In the genomic region with DNA sequence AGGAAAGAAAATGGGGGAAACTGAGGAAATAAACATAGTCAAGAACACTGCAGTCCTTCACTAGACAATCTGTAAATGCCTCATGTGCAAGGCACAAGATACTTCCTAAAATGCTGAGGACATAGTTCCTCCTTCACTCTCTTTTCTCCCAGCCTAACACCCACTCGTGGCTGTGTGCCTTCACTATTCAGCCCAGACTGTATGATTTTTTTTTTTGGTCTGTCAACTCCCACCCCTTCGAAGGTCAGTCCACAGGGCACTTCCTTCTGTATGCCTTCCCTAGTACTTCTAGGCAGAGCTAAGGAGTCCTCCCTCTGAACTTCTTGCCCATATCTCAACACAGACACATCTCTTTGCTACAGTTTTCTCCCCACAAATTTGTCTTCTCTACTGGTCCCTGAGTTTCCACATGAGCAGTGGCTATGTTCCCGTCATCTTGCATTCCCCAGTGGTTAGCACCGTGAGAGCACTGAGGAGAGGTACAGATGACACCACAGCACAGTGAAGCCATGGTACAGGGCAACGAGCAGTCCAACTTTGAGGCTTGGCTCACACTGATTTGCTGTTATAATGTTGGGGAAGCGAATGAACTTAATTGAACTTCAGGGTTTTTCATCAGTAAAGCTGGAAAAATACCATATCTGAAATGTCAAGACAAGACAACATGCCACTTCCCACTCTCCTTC, we compare ENCODE assay signal across 13 cellular contexts. TPM values are rescaled to one million over a fixed set of nuclear protein-coding genes. Genes with fewer than 3 reads are reported as not detected.
DNase-seq lines count a peak whose midpoint lies in the region; ATAC-seq and TF ChIP-seq lines count a peak whose summit lies in the region.
"Had no signal": no experiment of that assay in that cellular context is flagged by ENCODE, and none has a peak within 500 bp of the region (broad histone marks: within the 10 kb centered on the region; RNA-seq: fewer than 3 reads in every experiment).

No MANE protein-coding gene starts in this region.

- no peaks in the 10 kb centered on the region for H3K27me3 Mint-ChIP-seq in activated naive CD8-positive, alpha-beta T cell treated with anti-CD3 and anti-CD28 coated beads, Interleukin-2, amount 10 ng/mL, durations not matched to agents 7 days and 5 days
- H3K27me3 Mint-ChIP-seq in activated naive CD8-positive, alpha-beta T cell treated with anti-CD3 and anti-CD28 coated beads for 36 hours, result no peaks in the 10 kb centered on the region
- H3K27me3 Mint-ChIP-seq in memory B cell, result no peaks in the 10 kb centered on the region
- H3K27me3 Mint-ChIP-seq in type B pancreatic cell, result no peaks in the 10 kb centered on the region
- H3K27me3 Mint-ChIP-seq: natural killer cell treated with Interleukin-12 subunit alpha and Interleukin-12 subunit beta and Interleukin-15 and Interleukin-18, amount 100 ng/mL, for 72 hours had no signal

- H3K4me1 Mint-ChIP-seq in activated naive CD8-positive, alpha-beta T cell treated with anti-CD3 and anti-CD28 coated beads, Interleukin-2, amount 10 ng/mL, durations not matched to agents 7 days and 5 days, result peaks cover 2% of the 10 kb centered on the region
- H3K4me1 Mint-ChIP-seq in activated naive CD8-positive, alpha-beta T cell treated with anti-CD3 and anti-CD28 coated beads for 36 hours, result no peaks in the 10 kb centered on the region
- H3K4me1 Mint-ChIP-seq in memory B cell (peaks cover 10% of the 10 kb centered on the region), type B pancreatic cell (ENCODE audit: unreplicated experiment) (peaks cover 4% of the 10 kb centered on the region)

- TF ChIP-seq CTCF in type B pancreatic cell (conservative IDR thresholded peaks at IDR 0.05) (no peak), transverse colon (IDR thresholded peaks at IDR 0.05) (no peak), testis (IDR thresholded peaks at IDR 0.05) (no peak)

- no peak for DNase-seq in activated naive CD8-positive, alpha-beta T cell treated with anti-CD3 and anti-CD28 coated beads, Interleukin-2, amount 10 ng/mL, durations not matched to agents 7 days and 5 days
- no peak for DNase-seq in activated naive CD8-positive, alpha-beta T cell treated with anti-CD3 and anti-CD28 coated beads for 36 hours
- DNase-seq in memory B cell (ENCODE audit: low spot score in 2 of 2) (no peak), type B pancreatic cell (ENCODE audit: extremely low spot score, unreplicated experiment) (no peak), HAP-1 (ENCODE audit: low spot score in 2 of 2) (no peak), transverse colon (no peak), testis (no peak)
- DNase-seq: activated CD4-positive, CD25-positive, alpha-beta regulatory T cell treated with anti-CD3 and anti-CD28 coated beads, Interleukin-2, amount 50 U/mL, for 72 hours had no signal

- peaks cover 8% of the 10 kb centered on the region for H3K36me3 Mint-ChIP-seq in activated naive CD8-positive, alpha-beta T cell treated with anti-CD3 and anti-CD28 coated beads, Interleukin-2, amount 10 ng/mL, durations not matched to agents 7 days and 5 days
- no peaks in the 10 kb centered on the region for H3K36me3 Mint-ChIP-seq in activated naive CD8-positive, alpha-beta T cell treated with anti-CD3 and anti-CD28 coated beads for 36 hours
- peaks cover 12% of the 10 kb centered on the region for H3K36me3 Mint-ChIP-seq in memory B cell
- peaks cover 19% of the 10 kb centered on the region for H3K36me3 Mint-ChIP-seq in type B pancreatic cell

- WGBS in transverse colon (ENCODE audit: low coverage in 1 of 2), 2 donors, result 61 to 76% methylated on average over 2 to 6 of the region's 6 CpGs
- WGBS in testis, 2 donors, result 65 to 78% methylated on average over 6 of the region's 6 CpGs

- intact Hi-C loops in transverse colon (cut with DNase I; ENCODE audit: low total_unique reads), result no loop called here
- intact Hi-C loops in testis (cut with DNase I; ENCODE audit: low total_unique reads), result no loop called here

- peak overlapping the region; percentile 14 for H3K27ac Mint-ChIP-seq in activated naive CD8-positive, alpha-beta T cell treated with anti-CD3 and anti-CD28 coated beads, Interleukin-2, amount 10 ng/mL, durations not matched to agents 7 days and 5 days
- H3K27ac Mint-ChIP-seq in activated naive CD8-positive, alpha-beta T cell treated with anti-CD3 and anti-CD28 coated beads for 36 hours, result no peak overlapping the region
- H3K27ac Mint-ChIP-seq in memory B cell, result peak overlapping the region; percentile 33
- peak overlapping the region; percentile 96 for H3K27ac Mint-ChIP-seq in type B pancreatic cell

- no peak for ATAC-seq in activated naive CD8-positive, alpha-beta T cell treated with anti-CD3 and anti-CD28 coated beads, Interleukin-2, amount 10 ng/mL, durations not matched to agents 7 days and 5 days (ENCODE audit: low read depth)
- peak; percentile 48 for ATAC-seq in memory B cell (ENCODE audit: low read depth)
- ATAC-seq: HCT116 had no signal

- H3K4me1 ChIP-seq in HAP-1 (no peaks in the 10 kb centered on the region), transverse colon (peaks cover 0 to 13% (median 1%) of the 10 kb centered on the region in 4 donors), testis (no peaks in the 10 kb centered on the region)
- H3K4me1 ChIP-seq: ascending aorta had no signal

- TF ChIP-seq POLR2A in transverse colon (IDR thresholded peaks at IDR 0.05) (no peak), testis (IDR thresholded peaks at IDR 0.05) (no peak)

- no peak for TF ChIP-seq EP300 in transverse colon (IDR thresholded peaks at IDR 0.05; ENCODE audit: low read depth)

- POLR2A ChIA-PET in activated naive CD8-positive, alpha-beta T cell treated with anti-CD3 and anti-CD28 coated beads, Interleukin-2, amount 10 ng/mL, durations not matched to agents 7 days and 5 days (lab: Charles Lee), result no interaction called here

- no peak overlapping the region for H3K4me3 Mint-ChIP-seq in activated naive CD8-positive, alpha-beta T cell treated with anti-CD3 and anti-CD28 coated beads, Interleukin-2, amount 10 ng/mL, durations not matched to agents 7 days and 5 days
- H3K4me3 Mint-ChIP-seq in activated naive CD8-positive, alpha-beta T cell treated with anti-CD3 and anti-CD28 coated beads for 36 hours, result no peak overlapping the region
- H3K4me3 Mint-ChIP-seq in memory B cell (no peak overlapping the region), type B pancreatic cell (peak overlapping the region; percentile 15)
- H3K4me3 Mint-ChIP-seq: natural killer cell treated with Interleukin-12 subunit alpha and Interleukin-12 subunit beta and Interleukin-15 and Interleukin-18, amount 100 ng/mL, for 72 hours had no signal

- no peaks in the 10 kb centered on the region for H3K9me3 Mint-ChIP-seq in activated naive CD8-positive, alpha-beta T cell treated with anti-CD3 and anti-CD28 coated beads, Interleukin-2, amount 10 ng/mL, durations not matched to agents 7 days and 5 days
- H3K9me3 Mint-ChIP-seq in activated naive CD8-positive, alpha-beta T cell treated with anti-CD3 and anti-CD28 coated beads for 36 hours, result no peaks in the 10 kb centered on the region
- H3K9me3 Mint-ChIP-seq in memory B cell (no peaks in the 10 kb centered on the region), type B pancreatic cell (no peaks in the 10 kb centered on the region)
- H3K9me3 Mint-ChIP-seq: natural killer cell treated with Interleukin-12 subunit alpha and Interleukin-12 subunit beta and Interleukin-15 and Interleukin-18, amount 100 ng/mL, for 72 hours had no signal

- H3K4me3 ChIP-seq in HAP-1, result no peak overlapping the region
- no peak overlapping the region for H3K4me3 ChIP-seq in transverse colon
- no peak overlapping the region for H3K4me3 ChIP-seq in testis
- H3K4me3 ChIP-seq: ascending aorta had no signal

- H3K36me3 ChIP-seq in HAP-1 (replicated peaks) (peaks cover 5% of the 10 kb centered on the region), transverse colon (peaks cover 0 to 21% (median 2%) of the 10 kb centered on the region in 4 donors), testis (ENCODE audit: low read depth, missing control alignments) (no peaks in the 10 kb centered on the region)

- H3K27ac ChIP-seq in angular gyrus (ENCODE audit: low read depth, low read length) (peak overlapping the region; percentile 12), transverse colon (no peak overlapping the region), testis (no peak overlapping the region)
- H3K27ac ChIP-seq: ascending aorta had no signal

- no peaks in the 10 kb centered on the region for H3K27me3 ChIP-seq in HAP-1 (ENCODE audit: low read depth)
- H3K27me3 ChIP-seq in transverse colon, result no peaks in the 10 kb centered on the region
- no peaks in the 10 kb centered on the region for H3K27me3 ChIP-seq in testis
- H3K27me3 ChIP-seq: ascending aorta had no signal

- in situ Hi-C loops in HAP-1 (cut with MboI; ENCODE audit: low sequenced_read_pairs), result no loop called here
- in situ Hi-C loops in transverse colon (cut with MboI; ENCODE audit: low pct_ligation_motif_present in 1 of 4, low pct_unique_long_range_greater_than_20kb in 1 of 4, low sequenced_read_pairs in 3 of 4), result loop anchor here in 3 of 4 donors (10.0 to 25.0 kb wide), 3 partner anchors 201 to 351 kb away; partner anchors contain the start of gene ARL1 (in 2 of the 3)

- H3K9me3 ChIP-seq in HAP-1 (no peaks in the 10 kb centered on the region), transverse colon (no peaks in the 10 kb centered on the region), testis (no peaks in the 10 kb centered on the region)
- H3K9me3 ChIP-seq: ascending aorta had no signal

RNA-seq across cellular contexts. Expression of gene SYCP3, which starts 24.1 kb away (rescaled TPM):
- total RNA-seq in activated naive CD8-positive, alpha-beta T cell treated with anti-CD3 and anti-CD28 coated beads, Interleukin-2, amount 10 ng/mL, durations not matched to agents 7 days and 5 days, result 1 to 10 TPM in 1 of 2 experiments, under 1 TPM in 1; 0.94 to 1.1 TPM
- under 1 TPM; 0.21 to 0.22 TPM for total RNA-seq in activated naive CD8-positive, alpha-beta T cell treated with anti-CD3 and anti-CD28 coated beads for 36 hours
- total RNA-seq in type B pancreatic cell (ENCODE audit: low replicate concordance), result 0.07 TPM in 1 of 2 replicates, not detected in the other
- under 1 TPM in 1 of 4 donors, not detected in 3; 0.16 TPM for total RNA-seq in transverse colon
- 10 to 100 TPM; 42.4 to 69.4 TPM for total RNA-seq in testis
- polyA plus RNA-seq in testis (ENCODE audit: insufficient read depth, low read depth, low replicate concordance), result 127 TPM
- total RNA-seq: ascending aorta, M059J had no signal

Comparison
In these comparisons a context has a peak if more than half of its experiments do, and no peak if none do; other contexts are left out.
1. RNA of gene SYCP3, which starts 24.1 kb away (total RNA-seq): 42.4 to 69.4 TPM in testis; 0.94 to 1.1 TPM in activated naive CD8-positive, alpha-beta T cell treated with anti-CD3 and anti-CD28 coated beads, Interleukin-2, amount 10 ng/mL, durations not matched to agents 7 days and 5 days, 0.21 to 0.22 TPM in activated naive CD8-positive, alpha-beta T cell treated with anti-CD3 and anti-CD28 coated beads for 36 hours, 0.07 TPM in type B pancreatic cell and 0.16 TPM in transverse colon; every median in the first group is over 10 times any median in the second.